28 cellular contexts compared by ENCODE assay signal in the genomic region with DNA sequence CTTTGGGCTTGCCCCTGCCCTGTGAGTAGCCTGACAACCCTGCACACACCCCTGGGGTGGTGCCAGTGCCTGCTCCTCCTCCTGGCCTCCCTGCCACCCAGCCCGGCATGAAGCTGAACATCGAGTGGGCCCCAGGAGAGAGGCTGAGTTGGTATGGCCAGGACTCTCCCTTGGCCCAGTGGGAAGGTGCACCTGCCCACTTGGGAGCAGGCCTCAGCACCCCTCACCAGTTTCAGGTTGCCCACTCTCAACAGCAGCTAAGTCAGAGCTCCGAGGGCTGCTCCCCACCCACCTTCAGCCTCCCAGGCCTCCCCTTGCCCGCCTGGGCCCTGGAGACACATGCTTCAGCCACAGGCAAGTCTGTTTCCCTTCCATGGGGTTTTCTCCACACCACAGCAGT.
DNase-seq lines count a peak whose midpoint lies in the region; ATAC-seq and TF ChIP-seq lines count a peak whose summit lies in the region.
"Had no signal": no experiment of that assay in that cellular context is flagged by ENCODE, and none has a peak within 500 bp of the region (broad histone marks: within the 10 kb centered on the region; RNA-seq: fewer than 3 reads in every experiment).

No MANE protein-coding gene starts in this region.

- DNase-seq in chondrocyte (ENCODE audit: low spot score) (peak; percentile 84), DMS 273 (lab: John Stamatoyannopoulos, UW; ENCODE audit: unreplicated experiment) (no peak), NCI-H1048 (lab: John Stamatoyannopoulos, UW) (no peak)
- DNase-seq in stimulated activated CD4-positive, alpha-beta T cell treated with anti-CD3 and anti-CD28 coated beads, Interleukin-2, amount 100 ng/mL, for 48 hours = no peak
- DNase-seq: ACHN; activated gamma-delta T cell treated with Interleukin-2 at 50 U/mL for 16 hours; brain microvascular endothelial cell; Calu3; GM23248; KBM-7; left cardiac atrium; naive B cell; NCI-H146; NCI-H2171; NCI-H748 treated with DMSO at 0.1 percent for 48 hours; small intestine; stimulated activated CD4-positive, alpha-beta T cell treated with anti-CD3 and anti-CD28 coated beads, Interleukin-4, amount 100 ng/mL, for 24 hours; stimulated activated naive CD8-positive, alpha-beta T cell treated with anti-CD3 and anti-CD28 coated beads, Interleukin-15, Interleukin-2, amounts not matched to agents 100 U/mL and 50 U/mL, for 24 hours; T-helper 9 cell had no signal

- H3K4me3 Mint-ChIP-seq in chondrocyte (ENCODE audit: unreplicated experiment) (no peak overlapping the region), nephron (no peak overlapping the region)
- no peak overlapping the region for H3K4me3 Mint-ChIP-seq in stimulated activated memory B cell treated with anti-CD40 and anti-IgM and Interleukin-4, amounts not matched to agents 10 μg/mL and 1 μg/mL and 100 μg/mL, for 72 hours
- H3K4me3 Mint-ChIP-seq: memory B cell, naive B cell, WTC11 had no signal

- H3K4me1 ChIP-seq in HEK293 (ENCODE audit: control insufficient read depth, insufficient read depth, low read length) = 0 out of 2 replicates have a peak, but pooled peaks cover 2% of the 10 kb centered on the region
- H3K4me1 ChIP-seq: parathyroid adenoma had no signal

- H3K36me3 ChIP-seq in HEK293 (ENCODE audit: control insufficient read depth in 2 of 2, insufficient read depth in 1 of 2, low read length in 2 of 2) = no peaks in the 10 kb centered on the region
- H3K36me3 ChIP-seq: BLaER1 treated with 17β-estradiol and CSF1 and Interleukin-3, amounts not matched to agents 10 nM and 100 nM; brain microvascular endothelial cell had no signal

- H3K27ac Mint-ChIP-seq in chondrocyte (ENCODE audit: unreplicated experiment) (no peak overlapping the region), nephron (peak overlapping the region; percentile 26 to 63 (median 63))
- no peak overlapping the region for H3K27ac Mint-ChIP-seq in stimulated activated memory B cell treated with anti-CD40 and anti-IgM and Interleukin-4, amounts not matched to agents 10 μg/mL and 1 μg/mL and 100 μg/mL, for 72 hours
- H3K27ac Mint-ChIP-seq: memory B cell, naive B cell, WTC11 had no signal

- H3K9me3 ChIP-seq in HEK293 (ENCODE audit: control insufficient read depth, insufficient read depth, low read depth, low read length) = no peaks in the 10 kb centered on the region
- H3K9me3 ChIP-seq: BLaER1 treated with 17β-estradiol and CSF1 and Interleukin-3, amounts not matched to agents 10 nM and 100 nM had no signal

- H3K9me3 Mint-ChIP-seq in chondrocyte (ENCODE audit: low read depth) (no peaks in the 10 kb centered on the region), nephron (no peaks in the 10 kb centered on the region)
- no peaks in the 10 kb centered on the region for H3K9me3 Mint-ChIP-seq in stimulated activated memory B cell treated with anti-CD40 and anti-IgM and Interleukin-4, amounts not matched to agents 10 μg/mL and 1 μg/mL and 100 μg/mL, for 72 hours
- H3K9me3 Mint-ChIP-seq: memory B cell, naive B cell, WTC11 had no signal

- no peak overlapping the region for H3K27ac ChIP-seq in HEK293 (ENCODE audit: extremely low read depth, low read depth, low read length)
- H3K27ac ChIP-seq: BLaER1 treated with 17β-estradiol and CSF1 and Interleukin-3, amounts not matched to agents 10 nM and 100 nM; brain microvascular endothelial cell; GM23248; parathyroid adenoma had no signal

- CTCF ChIA-PET in HEK293 (lab: Yijun Ruan, JAX) = interaction anchor here (0.5 kb wide), 1 partner anchor 12 kb away, joined by 3 read pairs; no protein-coding TSS in a partner anchor

- TF ChIP-seq CTCF in HEK293 (tag by site-specific recombination; IDR thresholded peaks at IDR 0.05) = no peak
- no peak for TF ChIP-seq CTCF in chondrocyte (IDR thresholded peaks at IDR 0.05)
- TF ChIP-seq CTCF in nephron (IDR thresholded peaks at IDR 0.05; ENCODE audit: unreplicated experiment in 3 of 3) = no peak

- POLR2A ChIA-PET in HEK293 (lab: Yijun Ruan, JAX) = no interaction called here

- H3K36me3 Mint-ChIP-seq in chondrocyte (ENCODE audit: low read depth) (no peaks in the 10 kb centered on the region), nephron (ENCODE audit: low read depth) (no peaks in the 10 kb centered on the region)
- H3K36me3 Mint-ChIP-seq in stimulated activated memory B cell treated with anti-CD40 and anti-IgM and Interleukin-4, amounts not matched to agents 10 μg/mL and 1 μg/mL and 100 μg/mL, for 72 hours = peaks cover 5% of the 10 kb centered on the region
- H3K36me3 Mint-ChIP-seq: naive B cell, WTC11 had no signal

- H3K4me3 ChIP-seq in HEK293 (ENCODE audit: low read depth, low read length) = no peak overlapping the region
- H3K4me3 ChIP-seq: BLaER1 treated with 17β-estradiol and CSF1 and Interleukin-3, amounts not matched to agents 10 nM and 100 nM; coronary artery; GM23248 had no signal

- ATAC-seq in stimulated activated memory B cell treated with anti-CD40 and anti-IgM and Interleukin-4, amounts not matched to agents 10 μg/mL and 1 μg/mL and 100 μg/mL, for 72 hours = peak; percentile 4
- no peak for ATAC-seq in GM21619 (IDR thresholded peaks at IDR 0.05; ENCODE audit: unreplicated experiment)
- ATAC-seq: left cardiac atrium; stimulated activated naive CD8-positive, alpha-beta T cell treated with anti-CD3 and anti-CD28 coated beads, Interleukin-15, Interleukin-2, amounts not matched to agents 100 U/mL and 50 U/mL, for 24 hours; WTC11 had no signal

- H3K27me3 Mint-ChIP-seq in chondrocyte (ENCODE audit: low read depth) (no peaks in the 10 kb centered on the region), nephron (ENCODE audit: low read depth) (peaks cover 54% of the 10 kb centered on the region)
- no peaks in the 10 kb centered on the region for H3K27me3 Mint-ChIP-seq in stimulated activated memory B cell treated with anti-CD40 and anti-IgM and Interleukin-4, amounts not matched to agents 10 μg/mL and 1 μg/mL and 100 μg/mL, for 72 hours

- H3K4me1 Mint-ChIP-seq in chondrocyte (ENCODE audit: low read depth) (peaks cover 36% of the 10 kb centered on the region), nephron (peaks cover 78% of the 10 kb centered on the region)
- peaks cover 11% of the 10 kb centered on the region for H3K4me1 Mint-ChIP-seq in stimulated activated memory B cell treated with anti-CD40 and anti-IgM and Interleukin-4, amounts not matched to agents 10 μg/mL and 1 μg/mL and 100 μg/mL, for 72 hours
- H3K4me1 Mint-ChIP-seq: naive B cell had no signal

TF ChIP-seq in HEK293, 187 proteins besides CTCF, POLR2A, EP300 and RAD21 (continues in another document):
- TF ChIP-seq ZNF518A (tag by site-specific recombination; conservative IDR thresholded peaks at IDR 0.05; ENCODE audit: low read depth) (no peak), ZNF157 (tag by site-specific recombination; IDR thresholded peaks at IDR 0.05) (no peak), ZNF354C (tag by site-specific recombination; IDR thresholded peaks at IDR 0.05; ENCODE audit: borderline replicate concordance, low read depth) (no peak), GLIS2 (tag by site-specific recombination; IDR thresholded peaks at IDR 0.05) (no peak), ZIC2 (tag by site-specific recombination; IDR thresholded peaks at IDR 0.05) (peak; percentile 29; the same call in 1 of the 2 replicates), ZNF398 (tag by site-specific recombination; IDR thresholded peaks at IDR 0.05) (no peak), ZNF391 (tag by site-specific recombination; IDR thresholded peaks at IDR 0.05; ENCODE audit: borderline replicate concordance, low read depth) (no peak)

Comparison
In these comparisons a context has a peak if more than half of its experiments do, and no peak if none do; other contexts are left out.
1. H3K27ac Mint-ChIP-seq: peak in nephron (3 of 3); none in chondrocyte (single experiment) and stimulated activated memory B cell treated with anti-CD40 and anti-IgM and Interleukin-4, amounts not matched to agents 10 μg/mL and 1 μg/mL and 100 μg/mL, for 72 hours (single experiment).